In genomic region chr11:108204918-108205499, GRCh38 we compare ENCODE assay signal across 24 cellular contexts.
"Had no signal": no experiment of that assay in that cellular context is flagged by ENCODE, and none has a peak within 500 bp of the region (broad histone marks: within the 10 kb centered on the region; RNA-seq: fewer than 3 reads in every experiment).

No MANE protein-coding gene starts in this region.

- H3K27ac Mint-ChIP-seq: natural killer cell, neural progenitor cell, type B pancreatic cell had no signal

- H3K36me3 ChIP-seq: colonic mucosa, neural progenitor cell had no signal

- H3K4me3 Mint-ChIP-seq: natural killer cell, neural progenitor cell, type B pancreatic cell had no signal

- H3K9me3 ChIP-seq: adrenal gland, body of pancreas, colonic mucosa, gastrocnemius medialis, SJSA1, vagina had no signal

- DNase-seq: activated CD4-positive, alpha-beta T cell treated with anti-CD3 and anti-CD28 coated beads, Interleukin-2, amount 50 U/mL, for 4 hours; activated naive CD4-positive, alpha-beta T cell; adrenal gland; aorta; body of pancreas; colonic mucosa; effector memory CD4-positive, alpha-beta T cell; gastrocnemius medialis; glutamatergic neuron; left lung; lower lobe of right lung; mesenchymal stem cell; natural killer cell; occipital lobe; stimulated activated CD4-positive, alpha-beta T cell treated with anti-CD3 and anti-CD28 coated beads, Interleukin-2, amount 100 ng/mL, for 24 hours; stimulated activated naive CD8-positive, alpha-beta T cell treated with anti-CD3 and anti-CD28 coated beads, Interleukin-15, Interleukin-2, amounts not matched to agents 100 U/mL and 50 U/mL, for 24 hours; substantia nigra had no signal

- H3K4me1 ChIP-seq: adrenal gland, body of pancreas, colonic mucosa, neural progenitor cell, right atrium auricular region, SJSA1, vagina had no signal

- H3K27ac ChIP-seq: adrenal gland, body of pancreas, colonic mucosa, gastrocnemius medialis, left lung, lower lobe of right lung, neural progenitor cell, right atrium auricular region, SJSA1, vagina had no signal

- H3K27me3 Mint-ChIP-seq: type B pancreatic cell had no signal

- H3K4me1 Mint-ChIP-seq: neural progenitor cell had no signal

- H3K4me3 ChIP-seq: adrenal gland, body of pancreas, colonic mucosa, gastrocnemius medialis, left lung, lower lobe of right lung, neural progenitor cell, right atrium auricular region, SJSA1, smooth muscle cell, vagina had no signal

- H3K4me2 ChIP-seq: neural progenitor cell, smooth muscle cell had no signal

- FAIRE-seq: islet of Langerhans had no signal

- H3K9ac ChIP-seq: neural progenitor cell had no signal

- ATAC-seq: body of pancreas; gastrocnemius medialis; left lung; lower lobe of right lung; natural killer cell; stimulated activated naive CD8-positive, alpha-beta T cell treated with anti-CD3 and anti-CD28 coated beads, Interleukin-15, Interleukin-2, amounts not matched to agents 100 U/mL and 50 U/mL, for 24 hours had no signal

- H3K27me3 ChIP-seq: adrenal gland, body of pancreas, colonic mucosa, gastrocnemius medialis, left lung, neural progenitor cell, right atrium auricular region, SJSA1, vagina had no signal

- H2AFZ ChIP-seq: neural progenitor cell had no signal
